In genomic region chr15:68794869-68795268, GRCh38 we compare ENCODE assay signal across 8 cellular contexts. TPM values are rescaled to one million over a fixed set of nuclear protein-coding genes. Genes with fewer than 3 reads are reported as not detected.
DNase-seq lines count a peak whose midpoint lies in the region; ATAC-seq and TF ChIP-seq lines count a peak whose summit lies in the region.

No MANE protein-coding gene starts in this region.

- H3K27me3 ChIP-seq in WERI-Rb-1 (ENCODE audit: insufficient read depth, low read depth, severe bottlenecking), result no peaks in the 10 kb centered on the region
- no peaks in the 10 kb centered on the region for H3K27me3 ChIP-seq in prostate gland (replicated peaks; ENCODE audit: insufficient read depth)
- no peaks in the 10 kb centered on the region for H3K27me3 ChIP-seq in ovary

- H3K27ac Mint-ChIP-seq in glutamatergic neuron (ENCODE audit: unreplicated experiment), result peak overlapping the region; percentile 83

- no peak for TF ChIP-seq CTCF in WERI-Rb-1 (IDR thresholded peaks at IDR 0.05; ENCODE audit: low read depth, low read length)
- TF ChIP-seq CTCF in glutamatergic neuron (IDR thresholded peaks at IDR 0.05; ENCODE audit: partially characterized antibody, unreplicated experiment), result no peak
- TF ChIP-seq CTCF in prostate gland (IDR thresholded peaks at IDR 0.05), result peak in 1 of 4 experiments; percentile 9
- no peak for TF ChIP-seq CTCF in lower leg skin (IDR thresholded peaks at IDR 0.05)
- TF ChIP-seq CTCF in ovary (IDR thresholded peaks at IDR 0.05), result no peak

- H3K4me3 Mint-ChIP-seq in glutamatergic neuron (ENCODE audit: unreplicated experiment), result peak overlapping the region; percentile 76

- H3K9me3 Mint-ChIP-seq in glutamatergic neuron (ENCODE audit: unreplicated experiment), result no peaks in the 10 kb centered on the region

- 17% methylated on average over 4 of the region's 4 CpGs for WGBS in prostate gland
- 18 to 19% methylated on average over 4 of the region's 4 CpGs for WGBS in lower leg skin, 2 donors
- 43 to 51% (median 45%) methylated on average over 4 of the region's 4 CpGs for WGBS in ovary, 3 donors

- no peak overlapping the region for H3K4me3 ChIP-seq in WERI-Rb-1 (ENCODE audit: low read depth, low read length)
- no peak overlapping the region for H3K4me3 ChIP-seq in prostate gland
- no peak overlapping the region for H3K4me3 ChIP-seq in lower leg skin (ENCODE audit: low read depth, poor library complexity, severe bottlenecking)
- no peak overlapping the region for H3K4me3 ChIP-seq in ovary

- H3K36me3 ChIP-seq in WERI-Rb-1 (peaks cover 44% of the 10 kb centered on the region), prostate gland (no peaks in the 10 kb centered on the region), ovary (no peaks in the 10 kb centered on the region)

- peaks cover 6% of the 10 kb centered on the region for H3K27me3 Mint-ChIP-seq in glutamatergic neuron (ENCODE audit: unreplicated experiment)

- peak; percentile 52 for DNase-seq in GM03348 (ENCODE audit: low spot score)
- no peak for DNase-seq in WERI-Rb-1
- no peak for DNase-seq in glutamatergic neuron
- no peak for DNase-seq in prostate gland (ENCODE audit: low spot score)
- no peak for DNase-seq in lower leg skin (ENCODE audit: low spot score in 2 of 2)
- no peak for DNase-seq in germinal center (ENCODE audit: low spot score)
- no peak for DNase-seq in ovary

- no peak for TF ChIP-seq EP300 in ovary (IDR thresholded peaks at IDR 0.05)

- no peaks in the 10 kb centered on the region for H3K9me3 ChIP-seq in WERI-Rb-1 (ENCODE audit: severe bottlenecking)
- no peaks in the 10 kb centered on the region for H3K9me3 ChIP-seq in prostate gland
- H3K9me3 ChIP-seq in ovary, result no peaks in the 10 kb centered on the region

- intact Hi-C loops in prostate gland (cut with DNase I), result no loop called here
- intact Hi-C loops in lower leg skin (cut with DNase I; ENCODE audit: low total_unique reads), result no loop called here
- intact Hi-C loops in ovary (cut with DNase I), result no loop called here

- no peak for TF ChIP-seq POLR2A in prostate gland (IDR thresholded peaks at IDR 0.05)
- TF ChIP-seq POLR2A in lower leg skin (IDR thresholded peaks at IDR 0.05), result no peak
- TF ChIP-seq POLR2A in ovary (IDR thresholded peaks at IDR 0.05), result no peak

- H3K4me1 ChIP-seq in prostate gland (replicated peaks), result peaks cover 42% of the 10 kb centered on the region
- peaks cover 18% of the 10 kb centered on the region for H3K4me1 ChIP-seq in ovary (ENCODE audit: insufficient read depth)

- H3K36me3 Mint-ChIP-seq in glutamatergic neuron (ENCODE audit: unreplicated experiment), result no peaks in the 10 kb centered on the region

- peaks cover 42% of the 10 kb centered on the region for H3K4me1 Mint-ChIP-seq in glutamatergic neuron (ENCODE audit: low read depth, unreplicated experiment)

- no peak for ATAC-seq in activated CD4-positive, CD25-positive, alpha-beta regulatory T cell treated with anti-CD3 and anti-CD28 coated beads, Interleukin-2, amount 50 U/mL, for 24 hours

- H3K27ac ChIP-seq in WERI-Rb-1, result peak overlapping the region; percentile 81
- peak overlapping the region; percentile 87 to 91 for H3K27ac ChIP-seq in prostate gland
- H3K27ac ChIP-seq in ovary, result peak overlapping the region in 1 of 2 donors; percentile 19

RNA-seq across cellular contexts. Expression of gene ANP32A, which starts 25.8 kb away (rescaled TPM):
- 134 TPM for total RNA-seq in glutamatergic neuron (ENCODE audit: unreplicated experiment)
- 10 to 100 TPM; 52.6 to 70.8 TPM for total RNA-seq in prostate gland
- 10 to 100 TPM; 22.1 to 45.9 (median 35.3) TPM for total RNA-seq in lower leg skin
- total RNA-seq in ovary, result 100 to 1,000 TPM in 1 of 7 donors, 10 to 100 TPM in 6; 29.4 to 119 (median 86.3) TPM
- 100 to 1,000 TPM in 1 of 2 donors, 10 to 100 TPM in 1; 42.8 to 158 TPM for polyA plus RNA-seq in ovary
